In genomic region chr15:44711356-44712107, GRCh38 we compare ENCODE assay signal across 8 cellular contexts. TPM values are rescaled to one million over a fixed set of nuclear protein-coding genes. Genes with fewer than 3 reads are reported as not detected.
A peak's percentile ranks its signal among the peaks of the same experiment; 100 is the strongest.
DNase-seq lines count a peak whose midpoint lies in the region; ATAC-seq, FAIRE-seq and TF ChIP-seq lines count a peak whose summit lies in the region.

Gene B2M (plus strand): TSS chr15:44711517. CDS start chr15:44711547, 30 bp downstream.

- FAIRE-seq in pancreas (lab: Jason Lieb, UNC): peak; percentile 51

- ATAC-seq in HG02678 (IDR thresholded peaks at IDR 0.05; ENCODE audit: unreplicated experiment) (peak; percentile 85), Right ventricle myocardium inferior (peak; percentile 96), pancreas (peak; percentile 92 to 97 (median 96))
- peak; percentile 77 for ATAC-seq in activated naive CD8-positive, alpha-beta T cell treated with anti-CD3 and anti-CD28 coated beads, Interleukin-2, amount 10 ng/mL, durations not matched to agents 7 days and 5 days (ENCODE audit: low read depth)

- no peaks in the 10 kb centered on the region for H3K27me3 Mint-ChIP-seq in activated naive CD8-positive, alpha-beta T cell treated with anti-CD3 and anti-CD28 coated beads, Interleukin-2, amount 10 ng/mL, durations not matched to agents 7 days and 5 days

- H3K36me3 ChIP-seq in SU-DHL-6 (ENCODE audit: low read length) (peaks cover 19% of the 10 kb centered on the region), pancreas (peaks cover 2 to 14% (median 4%) of the 10 kb centered on the region in 3 donors), tibial artery (peaks cover 15% of the 10 kb centered on the region in 3 donors)

- H3K4me2 ChIP-seq in SU-DHL-6 (ENCODE audit: low read depth, low read length, poor library complexity, severe bottlenecking): peak within 1 kb of the TSS; percentile 94

- peak; percentile 93 for DNase-seq in NCI-H128 (lab: John Stamatoyannopoulos, UW; ENCODE audit: unreplicated experiment)
- peak; percentile 96 for DNase-seq in activated naive CD8-positive, alpha-beta T cell treated with anti-CD3 and anti-CD28 coated beads, Interleukin-2, amount 10 ng/mL, durations not matched to agents 7 days and 5 days
- peak; percentile 98 for DNase-seq in Right ventricle myocardium inferior (ENCODE audit: missing footprints)
- DNase-seq in pancreas: peak; percentile 93 to 98 (median 96)
- DNase-seq in tibial artery: peak; percentile 96 to 98

- H3K27ac Mint-ChIP-seq in activated naive CD8-positive, alpha-beta T cell treated with anti-CD3 and anti-CD28 coated beads, Interleukin-2, amount 10 ng/mL, durations not matched to agents 7 days and 5 days: peak within 1 kb of the TSS; percentile 100

- H3K36me3 Mint-ChIP-seq in activated naive CD8-positive, alpha-beta T cell treated with anti-CD3 and anti-CD28 coated beads, Interleukin-2, amount 10 ng/mL, durations not matched to agents 7 days and 5 days: peaks cover 67% of the 10 kb centered on the region

- H3K27ac ChIP-seq in SU-DHL-6 (ENCODE audit: low read depth, low read length): peak within 1 kb of the TSS; percentile 85
- H3K27ac ChIP-seq in pancreas: peak within 1 kb of the TSS; percentile 89 to 99 (median 96)
- peak within 1 kb of the TSS; percentile 97 to 99 for H3K27ac ChIP-seq in tibial artery

- no peaks in the 10 kb centered on the region for H3K9me3 Mint-ChIP-seq in activated naive CD8-positive, alpha-beta T cell treated with anti-CD3 and anti-CD28 coated beads, Interleukin-2, amount 10 ng/mL, durations not matched to agents 7 days and 5 days

- POLR2A ChIA-PET in activated naive CD8-positive, alpha-beta T cell treated with anti-CD3 and anti-CD28 coated beads, Interleukin-2, amount 10 ng/mL, durations not matched to agents 7 days and 5 days (lab: Charles Lee): interaction anchor here (0.9 to 24.8 kb wide), 16 partner anchors 10 to 174 kb away, joined by 3 to 1864 read pairs (median 8); partner anchors contain the start of genes EIF3J, SPG11 and TRIM69

- H3K4me3 ChIP-seq in SU-DHL-6 (ENCODE audit: insufficient read depth, low read length, poor library complexity, severe bottlenecking) (peak within 1 kb of the TSS; percentile 88), pancreas (peak within 1 kb of the TSS; percentile 57 to 93 (median 84)), tibial artery (peak within 1 kb of the TSS; percentile 86 to 98)

- H3K27me3 ChIP-seq in SU-DHL-6 (ENCODE audit: low read length) (no peaks in the 10 kb centered on the region), pancreas (no peaks in the 10 kb centered on the region), tibial artery (no peaks in the 10 kb centered on the region)

- H4K20me1 ChIP-seq in SU-DHL-6 (ENCODE audit: low read depth, low read length): peaks cover 27% of the 10 kb centered on the region

- peaks cover 47% of the 10 kb centered on the region for H3F3A ChIP-seq in SU-DHL-6 (ENCODE audit: insufficient read depth)

- intact Hi-C loops in Right ventricle myocardium inferior (cut with DNase I) (loop anchor here (1.0 kb wide), 2 partner anchors 17 to 48 kb away; partner anchors contain the start of gene SPG11), pancreas (cut with DNase I) (no loop called here), tibial artery (cut with DNase I; ENCODE audit: low total_unique reads) (loop anchor here (1.0 kb wide), 1 partner anchor 17 kb away; no protein-coding TSS in a partner anchor)

- peak within 1 kb of the TSS; percentile 92 for H3K4me3 Mint-ChIP-seq in activated naive CD8-positive, alpha-beta T cell treated with anti-CD3 and anti-CD28 coated beads, Interleukin-2, amount 10 ng/mL, durations not matched to agents 7 days and 5 days

- H3K9me3 ChIP-seq in SU-DHL-6 (ENCODE audit: insufficient read depth, low read length) (no peaks in the 10 kb centered on the region), pancreas (no peaks in the 10 kb centered on the region), tibial artery (no peaks in the 10 kb centered on the region)

- peak; percentile 100 for TF ChIP-seq POLR2A in GM10847 (IDR thresholded peaks at IDR 0.05; ENCODE audit: extremely low read depth, insufficient read length)

- peak within 1 kb of the TSS; percentile 94 for H3K9ac ChIP-seq in SU-DHL-6 (ENCODE audit: low read length)

- TF ChIP-seq CTCF in SU-DHL-6 (IDR thresholded peaks at IDR 0.05; ENCODE audit: insufficient read depth, low read length, poor library complexity, severe bottlenecking) (no peak), pancreas (IDR thresholded peaks at IDR 0.05) (no peak), tibial artery (IDR thresholded peaks at IDR 0.05) (no peak)

- H3K4me1 ChIP-seq in pancreas: peaks cover 0 to 12% (median 8%) of the 10 kb centered on the region in 3 donors
- H3K4me1 ChIP-seq in tibial artery: peaks cover 0 to 20% (median 6%) of the 10 kb centered on the region in 4 donors

- peak within 1 kb of the TSS; percentile 84 for H2AFZ ChIP-seq in SU-DHL-6 (ENCODE audit: low read depth, low read length, severe bottlenecking)

- WGBS in pancreas, 2 donors: 0 to 1% methylated on average over 58 to 61 of the region's 61 CpGs

- H3K4me1 Mint-ChIP-seq in activated naive CD8-positive, alpha-beta T cell treated with anti-CD3 and anti-CD28 coated beads, Interleukin-2, amount 10 ng/mL, durations not matched to agents 7 days and 5 days: peaks cover 38% of the 10 kb centered on the region

- no peaks in the 10 kb centered on the region for H3K9me2 ChIP-seq in SU-DHL-6 (replicated peaks; ENCODE audit: insufficient read depth, low read length)

- H3K79me2 ChIP-seq in SU-DHL-6 (ENCODE audit: insufficient read depth, low read length): peaks cover 43% of the 10 kb centered on the region

RNA-seq across cellular contexts. Expression of gene B2M, which starts in this region (rescaled TPM):
- total RNA-seq in activated naive CD8-positive, alpha-beta T cell treated with anti-CD3 and anti-CD28 coated beads, Interleukin-2, amount 10 ng/mL, durations not matched to agents 7 days and 5 days: 1,000 to 10,000 TPM; 7,848 to 8,493 TPM
- total RNA-seq in Right ventricle myocardium inferior (1,155 TPM), pancreas (1,000 to 10,000 TPM in 2 of 6 donors, 100 to 1,000 TPM in 4; 209 to 1,305 (median 374) TPM)
- polyA plus RNA-seq in pancreas: 1,000 to 10,000 TPM in 1 of 2 donors, 100 to 1,000 TPM in 1; 443 to 1,072 TPM

Comparison
In these comparisons a context has a peak if more than half of its experiments do, and no peak if none do; other contexts are left out.
1. Peak in every context shown above with its lines: DNase-seq, ATAC-seq, H3K4me3 ChIP-seq and H3K27ac ChIP-seq.
2. intact Hi-C loops: an anchor here in Right ventricle myocardium inferior (1.0 kb wide) and tibial artery (1.0 kb wide); none called in pancreas.